ENCODE assay signal across 9 cellular contexts in the genomic region with DNA sequence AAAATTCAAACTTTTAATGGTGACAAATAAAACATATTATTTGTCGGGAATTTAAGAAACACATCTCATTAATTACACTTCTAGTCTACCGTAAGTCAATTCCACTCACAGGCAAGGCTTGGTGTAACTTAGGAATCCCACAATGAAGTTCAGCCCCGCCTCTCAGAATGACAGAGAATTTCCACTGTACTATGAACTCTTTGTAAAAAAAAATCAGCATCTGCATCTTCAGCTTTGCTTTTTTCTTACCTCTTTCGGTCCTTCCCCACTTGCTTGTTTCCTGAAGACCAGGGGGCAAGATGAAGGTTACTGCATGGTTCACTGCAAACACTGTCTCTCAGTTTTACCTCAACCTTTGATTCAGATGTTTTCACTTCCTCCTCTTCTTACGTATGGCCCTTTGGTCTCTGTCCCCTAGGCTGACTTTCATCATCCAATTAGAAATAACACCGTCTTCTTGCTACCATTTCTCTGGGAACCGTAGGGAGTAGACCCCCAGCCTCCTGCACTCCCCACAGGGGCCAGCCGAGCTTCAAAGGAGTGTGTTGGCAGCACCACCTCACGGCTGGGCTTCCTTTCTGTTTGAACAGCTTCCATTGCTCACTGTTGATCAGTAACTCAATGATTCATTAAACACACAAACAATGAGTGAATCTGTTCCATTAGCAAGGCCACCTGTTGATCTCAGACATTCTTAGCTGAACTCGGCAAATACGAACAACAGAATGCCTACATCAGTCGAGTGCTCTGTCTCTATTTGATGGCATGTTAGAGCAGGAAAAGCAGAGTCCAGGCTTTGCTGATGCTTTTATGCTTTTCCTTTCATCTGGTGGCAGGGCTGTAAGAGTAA.
DNase-seq lines count a peak whose midpoint lies in the region; ATAC-seq and TF ChIP-seq lines count a peak whose summit lies in the region.
"Had no signal": no experiment of that assay in that cellular context is flagged by ENCODE, and none has a peak within 500 bp of the region (broad histone marks: within the 10 kb centered on the region; RNA-seq: fewer than 3 reads in every experiment).

No MANE protein-coding gene starts in this region.

- peak overlapping the region; percentile 43 for H3K9ac ChIP-seq in SU-DHL-6 (ENCODE audit: low read length)
- H3K9ac ChIP-seq: KMS-11 had no signal

- TF ChIP-seq CTCF in SU-DHL-6 (IDR thresholded peaks at IDR 0.05; ENCODE audit: insufficient read depth, low read length, poor library complexity, severe bottlenecking): no peak

- no peaks in the 10 kb centered on the region for H4K20me1 ChIP-seq in SU-DHL-6 (ENCODE audit: low read depth, low read length)

- peak; percentile 23 for DNase-seq in ELF-1 (ENCODE audit: low read depth, low spot score)
- peak; percentile 59 for DNase-seq in mucosa of gallbladder (ENCODE audit: low spot score)
- no peak for DNase-seq in effector CD4-positive, alpha-beta T cell
- DNase-seq in NCI-H2107 (lab: John Stamatoyannopoulos, UW): no peak
- no peak for DNase-seq in NCI-H524 treated with DMSO at 0.1 percent for 48 hours (lab: John Stamatoyannopoulos, UW)

- H3K79me2 ChIP-seq in SU-DHL-6 (ENCODE audit: insufficient read depth, low read length): no peaks in the 10 kb centered on the region

- H3F3A ChIP-seq in SU-DHL-6 (ENCODE audit: insufficient read depth): peaks cover 15% of the 10 kb centered on the region; the same call in 1 of the 2 replicates

- H3K9me3 ChIP-seq in SU-DHL-6 (ENCODE audit: insufficient read depth, low read length): no peaks in the 10 kb centered on the region

- H3K4me3 ChIP-seq in SU-DHL-6 (ENCODE audit: insufficient read depth, low read length, poor library complexity, severe bottlenecking): peak overlapping the region; percentile 37

- ATAC-seq in GM21381 (IDR thresholded peaks at IDR 0.05; ENCODE audit: unreplicated experiment) (peak; percentile 98), HG03558 (IDR thresholded peaks at IDR 0.05; ENCODE audit: extremely low read depth, unreplicated experiment) (peak; percentile 93)

- peak overlapping the region; percentile 78 for H3K4me2 ChIP-seq in SU-DHL-6 (ENCODE audit: low read depth, low read length, poor library complexity, severe bottlenecking)
- H3K4me2 ChIP-seq: KMS-11 had no signal

- no peaks in the 10 kb centered on the region for H3K27me3 ChIP-seq in SU-DHL-6 (ENCODE audit: low read length)

- H2AFZ ChIP-seq in SU-DHL-6 (ENCODE audit: low read depth, low read length, severe bottlenecking): peak overlapping the region; percentile 84

- H3K27ac ChIP-seq in SU-DHL-6 (ENCODE audit: low read depth, low read length): peak overlapping the region; percentile 83
- H3K27ac ChIP-seq: KMS-11 had no signal

- H3K9me2 ChIP-seq in SU-DHL-6 (replicated peaks; ENCODE audit: insufficient read depth, low read length): no peaks in the 10 kb centered on the region

- no peaks in the 10 kb centered on the region for H3K36me3 ChIP-seq in SU-DHL-6 (ENCODE audit: low read length)

Comparison
In these comparisons a context has a peak if more than half of its experiments do, and no peak if none do; other contexts are left out.
1. DNase-seq: peak in ELF-1 (single experiment) and mucosa of gallbladder (single experiment); none in effector CD4-positive, alpha-beta T cell (single experiment), NCI-H2107 (single experiment) and NCI-H524 treated with DMSO at 0.1 percent for 48 hours (single experiment).